Comparison of ENCODE assay signal across 19 cellular contexts in genomic region chr21:42500225-42500624, GRCh38. TPM values are rescaled to one million over a fixed set of nuclear protein-coding genes. Genes with fewer than 3 reads are reported as not detected.
DNase-seq lines count a peak whose midpoint lies in the region; ATAC-seq, FAIRE-seq and TF ChIP-seq lines count a peak whose summit lies in the region.
"Had no signal": no experiment of that assay in that cellular context is flagged by ENCODE, and none has a peak within 500 bp of the region (broad histone marks: within the 10 kb centered on the region; RNA-seq: fewer than 3 reads in every experiment).

No MANE protein-coding gene starts in this region.

- H3K23me2 ChIP-seq in H1 (ENCODE audit: low read depth, low read length), result peaks cover 11% of the 10 kb centered on the region

- no peak overlapping the region for H2AK5ac ChIP-seq in H1 (ENCODE audit: low read depth, low read length)

- no peak overlapping the region for H2BK15ac ChIP-seq in H1 (ENCODE audit: low read length)

- peaks cover 0 to 7% (median 4%) of the 10 kb centered on the region in 4 experiments; a peak in 5 of 7 replicates for H3K4me1 ChIP-seq in H1 (replicated peaks in 1 of 4; ENCODE audit: control insufficient read depth in 3 of 4, insufficient read depth in 4 of 4, low read length in 3 of 4)
- H3K4me1 ChIP-seq: HAP-1 had no signal

- no peak overlapping the region for H3K4ac ChIP-seq in H1 (replicated peaks; ENCODE audit: insufficient read length, low read depth, low read length)

- no peak overlapping the region for H4K5ac ChIP-seq in H1 (ENCODE audit: insufficient read length, low read depth, low read length)

- CTCF ChIA-PET in Calu3 (lab: Charles Lee) (no interaction called here), H1 (lab: Charles Lee; ENCODE audit: partially characterized antibody) (interaction anchor here (1.1 kb wide), 1 partner anchor 33 kb away, joined by 4 read pairs; no protein-coding TSS in a partner anchor), HEK293T (lab: Yijun Ruan, JAX) (no interaction called here)

- no peak for ATAC-seq in stimulated activated effector memory CD8-positive, alpha-beta T cell treated with anti-CD3 and anti-CD28 coated beads, Interleukin-12 subunit alpha, Interleukin-12 subunit beta, amount 100 ng/mL, for 72 hours

- H3K36me3 Mint-ChIP-seq in Calu3 (ENCODE audit: insufficient read depth, unreplicated experiment) (peaks cover 16% of the 10 kb centered on the region), type B pancreatic cell (no peaks in the 10 kb centered on the region)
- H3K36me3 Mint-ChIP-seq in stimulated activated effector memory CD8-positive, alpha-beta T cell treated with anti-CD3 and anti-CD28 coated beads, Interleukin-12 subunit alpha, Interleukin-12 subunit beta, amount 100 ng/mL, for 72 hours, result no peaks in the 10 kb centered on the region
- H3K36me3 Mint-ChIP-seq: CD14-positive monocyte; CD4-positive, alpha-beta memory T cell had no signal

- no peak overlapping the region for H2BK12ac ChIP-seq in H1 (ENCODE audit: low read depth, low read length)

- H3K56ac ChIP-seq in H1 (replicated peaks; ENCODE audit: insufficient read length, low read depth, low read length), result no peak overlapping the region

- FAIRE-seq in H1 (lab: Jason Lieb, UNC), result no peak

- no peak overlapping the region for H2BK5ac ChIP-seq in H1 (ENCODE audit: low read depth, low read length)

- no peaks in the 10 kb centered on the region for H3K36me3 ChIP-seq in H1 (ENCODE audit: control insufficient read depth in 2 of 4, insufficient read depth in 4 of 4, low read length in 3 of 4)
- H3K36me3 ChIP-seq: BLaER1, HAP-1 had no signal

- no peak overlapping the region for H3K14ac ChIP-seq in H1 (ENCODE audit: insufficient read length)

- H3K4me3 ChIP-seq in H1 (ENCODE audit: extremely low read depth in 1 of 4, insufficient read depth in 2 of 4, low read depth in 3 of 4, low read length in 4 of 4), result no peak overlapping the region
- H3K4me3 ChIP-seq: BLaER1, HAP-1 had no signal

- H3K4me1 Mint-ChIP-seq in Calu3 (ENCODE audit: low read depth, unreplicated experiment) (peaks cover 18% of the 10 kb centered on the region), type B pancreatic cell (ENCODE audit: unreplicated experiment) (peaks cover 11% of the 10 kb centered on the region)
- peaks cover 24% of the 10 kb centered on the region for H3K4me1 Mint-ChIP-seq in stimulated activated effector memory CD8-positive, alpha-beta T cell treated with anti-CD3 and anti-CD28 coated beads, Interleukin-12 subunit alpha, Interleukin-12 subunit beta, amount 100 ng/mL, for 72 hours

- intact Hi-C loops in Calu3 (cut with micrococcal nuclease; ENCODE audit: unreplicated experiment), result no loop called here

- H3K9ac ChIP-seq in H1 (replicated peaks in 1 of 4; ENCODE audit: extremely low read depth in 1 of 4, low read depth in 3 of 4, low read length in 3 of 4), result no peak overlapping the region
- H3K9ac ChIP-seq: BLaER1 had no signal

- peaks cover 0 to under 1% (median under 1%) of the 10 kb centered on the region in 4 experiments; a peak in 1 of 7 replicates for H3K27me3 ChIP-seq in H1 (replicated peaks in 1 of 4; ENCODE audit: control insufficient read depth in 3 of 4, extremely low read depth in 1 of 4, insufficient read depth in 3 of 4, low read length in 3 of 4)
- H3K27me3 ChIP-seq: BLaER1 had no signal

- WGBS in H1 (ENCODE audit: extremely low coverage in 1 of 2, insufficient coverage in 1 of 2, insufficient read length in 1 of 2, insufficient replicate concordance in 2 of 2, low coverage in 1 of 2, low lambda C conversion rate in 2 of 2, missing lambda C conversion rate in 1 of 2), 2 experiments, result 90% methylated on average over 4 of the region's 4 CpGs; no CpG with 5 or more reads in 1 of the 2 experiments

- H3K79me1 ChIP-seq in H1 (ENCODE audit: low read depth, low read length), result no peaks in the 10 kb centered on the region

- no peaks in the 10 kb centered on the region for H4K20me1 ChIP-seq in H1 (replicated peaks in 1 of 2; ENCODE audit: control insufficient read depth in 1 of 2, insufficient read depth in 2 of 2, low read length in 2 of 2)
- H4K20me1 ChIP-seq: BLaER1 had no signal

- H3K27ac ChIP-seq in VCaP (peak overlapping the region; percentile 96), H1 (ENCODE audit: low read depth, low read length) (no peak overlapping the region)
- H3K27ac ChIP-seq: BLaER1, HL-60 had no signal

- H3K27ac Mint-ChIP-seq in Calu3 (ENCODE audit: unreplicated experiment) (peak overlapping the region; percentile 34), type B pancreatic cell (peak overlapping the region; percentile 71)
- no peak overlapping the region for H3K27ac Mint-ChIP-seq in stimulated activated effector memory CD8-positive, alpha-beta T cell treated with anti-CD3 and anti-CD28 coated beads, Interleukin-12 subunit alpha, Interleukin-12 subunit beta, amount 100 ng/mL, for 72 hours
- H3K27ac Mint-ChIP-seq: CD4-positive, alpha-beta memory T cell had no signal

- no peak overlapping the region for H3K18ac ChIP-seq in H1 (ENCODE audit: extremely low read depth, low read length)

- no peaks in the 10 kb centered on the region for H3K27me3 Mint-ChIP-seq in Calu3 (ENCODE audit: unreplicated experiment)
- H3K27me3 Mint-ChIP-seq in type B pancreatic cell, result no peaks in the 10 kb centered on the region

- no peak overlapping the region for H4K91ac ChIP-seq in H1 (replicated peaks; ENCODE audit: insufficient read length, low read length)

- TF ChIP-seq POLR2A in H1 (IDR thresholded peaks at IDR 0.05; ENCODE audit: control extremely low read depth in 1 of 2, low read depth in 2 of 2, low read length in 2 of 2), result no peak

- TF ChIP-seq CTCF in Calu3 (IDR thresholded peaks at IDR 0.05; ENCODE audit: unreplicated experiment) (no peak), VCaP (conservative IDR thresholded peaks at IDR 0.05) (no peak), H1 (IDR thresholded peaks at IDR 0.05; ENCODE audit: control extremely low read depth in 1 of 3, insufficient read depth in 1 of 3, low read depth in 1 of 3, low read length in 3 of 3) (no peak), type B pancreatic cell (conservative IDR thresholded peaks at IDR 0.05) (no peak)

- no peak overlapping the region for H2AFZ ChIP-seq in H1 (ENCODE audit: low read length)

- DNase-seq in Calu3 (no peak), H1 (ENCODE audit: low read depth in 1 of 2, low spot score in 2 of 2) (no peak), type B pancreatic cell (ENCODE audit: extremely low spot score, unreplicated experiment) (no peak), HEK293T (ENCODE audit: extremely low spot score) (no peak), activated T-cell treated with anti-CD3 and anti-CD28 coated beads for 4 hours (no peak)
- no peak for DNase-seq in stimulated activated effector memory CD8-positive, alpha-beta T cell treated with anti-CD3 and anti-CD28 coated beads, Interleukin-12 subunit alpha, Interleukin-12 subunit beta, amount 100 ng/mL, for 72 hours (ENCODE audit: low spot score in 2 of 2)
- DNase-seq: 8988T; CD4-positive, alpha-beta memory T cell; DMS79 treated with DMSO at 0.1 percent for 48 hours; GF-D8; GOT3; IMR-90 had no signal

- H3K9me3 ChIP-seq in H1 (ENCODE audit: insufficient read depth in 2 of 2, low read depth in 1 of 2, low read length in 1 of 2), result no peaks in the 10 kb centered on the region
- H3K9me3 ChIP-seq: BLaER1, HAP-1 had no signal

- no peak overlapping the region for H2BK20ac ChIP-seq in H1 (ENCODE audit: low read length)

- H3K23ac ChIP-seq in H1 (ENCODE audit: insufficient read length), result no peak overlapping the region

- no peak for TF ChIP-seq EP300 in H1 (IDR thresholded peaks at IDR 0.05; ENCODE audit: borderline replicate concordance in 1 of 2, low read depth in 2 of 2, low read length in 2 of 2)

- no peak overlapping the region for H2BK120ac ChIP-seq in H1 (replicated peaks; ENCODE audit: low read depth, low read length)

- no TSS peak for BruUV-seq in Calu3 (replicated peaks; lab: Mats Ljungman, UMichigan)

- H4K8ac ChIP-seq in H1 (ENCODE audit: extremely low read depth, insufficient read depth, low read length), result no peak overlapping the region

- no peaks in the 10 kb centered on the region for H3K9me3 Mint-ChIP-seq in Calu3 (ENCODE audit: low read depth, unreplicated experiment)
- H3K9me3 Mint-ChIP-seq in type B pancreatic cell, result no peaks in the 10 kb centered on the region
- no peaks in the 10 kb centered on the region for H3K9me3 Mint-ChIP-seq in stimulated activated effector memory CD8-positive, alpha-beta T cell treated with anti-CD3 and anti-CD28 coated beads, Interleukin-12 subunit alpha, Interleukin-12 subunit beta, amount 100 ng/mL, for 72 hours
- H3K9me3 Mint-ChIP-seq: CD14-positive monocyte; CD4-positive, alpha-beta memory T cell had no signal

- H3K4me3 Mint-ChIP-seq in Calu3 (ENCODE audit: low read depth, unreplicated experiment) (no peak overlapping the region), type B pancreatic cell (no peak overlapping the region)
- H3K4me3 Mint-ChIP-seq in stimulated activated effector memory CD8-positive, alpha-beta T cell treated with anti-CD3 and anti-CD28 coated beads, Interleukin-12 subunit alpha, Interleukin-12 subunit beta, amount 100 ng/mL, for 72 hours, result no peak overlapping the region
- H3K4me3 Mint-ChIP-seq: CD14-positive monocyte; CD4-positive, alpha-beta memory T cell had no signal

- no peak for TF ChIP-seq RAD21 in H1 (IDR thresholded peaks at IDR 0.05 in 1 of 2, conservative IDR thresholded peaks at IDR 0.05 in 1 of 2; ENCODE audit: low read depth in 2 of 2, low read length in 2 of 2)

- POLR2A ChIA-PET in H1 (lab: Charles Lee; ENCODE audit: partially characterized antibody), result interaction anchor here (1.0 to 2.0 kb wide), 3 partner anchors 12 to 16 kb away, joined by 3 to 5 read pairs (median 5); no protein-coding TSS in a partner anchor
- POLR2A ChIA-PET in HEK293T (lab: Yijun Ruan, JAX), result no interaction called here

- no peaks in the 10 kb centered on the region for H3K79me2 ChIP-seq in H1 (ENCODE audit: control insufficient read depth in 1 of 2, insufficient read depth in 2 of 2, low read length in 2 of 2)

- no peak overlapping the region for H3K4me2 ChIP-seq in H1 (ENCODE audit: insufficient read depth in 1 of 2, low read depth in 2 of 2, low read length in 2 of 2)
- H3K4me2 ChIP-seq: BLaER1 had no signal

RNA-seq across cellular contexts. Expression of gene RSPH1, which starts 4.2 kb away (rescaled TPM):
- total RNA-seq in Calu3 (2022), result 2.2 and 3.3 TPM in 2 replicates
- 0.36 TPM in 1 of 2 replicates, not detected in the other for total RNA-seq in H1 (2021; fragmentation: NEBNext Ultra II Directional; extraction: Animal tissue kit (Norgen Biotek cat#: 25700))
- 0.08 and 0.24 TPM in 2 replicates for polyA plus RNA-seq in H1 (2011; rRNA removed)
- 0.39 TPM for polyA plus RNA-seq in H1 (2011; cell fraction: cytosol; rRNA removed)
- 0.23 TPM for polyA plus RNA-seq in H1 (2011; cell fraction: nucleus; rRNA removed)
- polyA plus RNA-seq in H1 (2012, experiment 1 of 2), result 0.37 to 0.63 TPM (median 0.46 TPM) in 4 replicates
- polyA plus RNA-seq in H1 (2012, experiment 2 of 2), result 0.33 TPM
- polyA plus RNA-seq in H1 (2013, experiment 1 of 2), result 0.34 TPM
- 0.42 TPM for polyA plus RNA-seq in H1 (2013, experiment 2 of 2)
- 0.17 TPM in 1 of 2 replicates, not detected in the other for polyA minus RNA-seq in H1 (2011; rRNA and poly(A)+ RNA removed)
- polyA minus RNA-seq in H1 (2011; cell fraction: cytosol; rRNA and poly(A)+ RNA removed), result not detected
- polyA minus RNA-seq in H1 (2011; cell fraction: nucleus; rRNA and poly(A)+ RNA removed), result 0.30 TPM
- total RNA-seq in type B pancreatic cell (ENCODE audit: low replicate concordance), result 2.1 and 5.2 TPM in 2 replicates
- total RNA-seq: CD4-positive, alpha-beta memory T cell; HT1080; IMR-90 had no signal
- polyA plus RNA-seq: AG04450; CD14-positive monocyte; CD4-positive, alpha-beta memory T cell; IMR-90 had no signal

RNA-seq across cellular contexts. Expression of gene SLC37A1, which starts 13.4 kb away (rescaled TPM):
- 24.9 and 30.9 TPM in 2 replicates for total RNA-seq in Calu3 (2022)
- total RNA-seq in H1 (2021; fragmentation: NEBNext Ultra II Directional; extraction: Animal tissue kit (Norgen Biotek cat#: 25700)), result 23.7 and 30.9 TPM in 2 replicates
- 15.6 and 21.8 TPM in 2 replicates for polyA plus RNA-seq in H1 (2011; rRNA removed)
- polyA plus RNA-seq in H1 (2011; cell fraction: cytosol; rRNA removed), result 17.7 TPM
- 45.7 TPM for polyA plus RNA-seq in H1 (2011; cell fraction: nucleus; rRNA removed)
- polyA plus RNA-seq in H1 (2012, experiment 1 of 2), result 18.7 to 35.5 TPM (median 31.5 TPM) in 4 replicates
- 20.3 TPM for polyA plus RNA-seq in H1 (2012, experiment 2 of 2)
- 29.6 TPM for polyA plus RNA-seq in H1 (2013, experiment 1 of 2)
- 31.0 TPM for polyA plus RNA-seq in H1 (2013, experiment 2 of 2)
- polyA minus RNA-seq in H1 (2011; rRNA and poly(A)+ RNA removed), result 23.3 and 27.0 TPM in 2 replicates
- 21.7 TPM for polyA minus RNA-seq in H1 (2011; cell fraction: cytosol; rRNA and poly(A)+ RNA removed)
- polyA minus RNA-seq in H1 (2011; cell fraction: nucleus; rRNA and poly(A)+ RNA removed), result 33.3 TPM
- 24.8 and 44.2 TPM in 2 replicates for total RNA-seq in type B pancreatic cell (ENCODE audit: low replicate concordance)
